14 cellular contexts compared by ENCODE assay signal in the genomic region with DNA sequence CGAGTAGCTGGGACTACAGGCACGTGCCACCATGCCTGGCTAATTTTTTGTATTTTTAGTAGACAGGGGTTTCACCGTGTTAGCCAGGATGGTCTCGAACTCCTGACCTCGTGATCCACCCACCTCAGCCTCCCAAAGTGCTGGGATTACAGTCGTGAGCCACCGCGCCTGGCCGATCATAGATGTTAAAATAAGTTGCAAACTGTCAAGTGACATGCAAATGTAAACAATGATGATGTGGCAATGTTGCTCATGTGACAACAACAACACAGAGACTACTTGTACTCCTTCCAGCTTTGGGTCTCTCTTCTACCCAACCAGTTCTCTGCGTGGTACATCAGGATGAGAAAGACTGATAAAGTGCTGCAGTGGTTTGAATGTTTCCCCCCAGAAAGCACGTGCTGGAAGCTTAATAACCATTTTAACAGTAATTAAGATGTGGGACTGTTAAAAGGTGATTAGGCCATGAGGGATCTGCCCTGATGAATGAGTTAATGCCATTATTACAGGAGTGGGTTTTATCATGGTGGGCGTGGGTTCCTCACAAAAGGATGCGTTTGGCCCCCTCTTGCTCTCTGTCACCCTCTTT.
DNase-seq lines count a peak whose midpoint lies in the region; ATAC-seq, FAIRE-seq and TF ChIP-seq lines count a peak whose summit lies in the region.
"Had no signal": no experiment of that assay in that cellular context is flagged by ENCODE, and none has a peak within 500 bp of the region (broad histone marks: within the 10 kb centered on the region; RNA-seq: fewer than 3 reads in every experiment).

No MANE protein-coding gene starts in this region.

- WGBS in K562 (ENCODE audit: insufficient coverage, low coverage, missing lambda C conversion rate), result 26% methylated on average over 13 of the region's 13 CpGs
- WGBS in psoas muscle, 3 donors, result 85 to 87% (median 86%) methylated on average over 13 of the region's 13 CpGs

- ATAC-seq in K562 (no peak), psoas muscle (peak in 1 of 4 donors; percentile 13), HG03354 (IDR thresholded peaks at IDR 0.05; ENCODE audit: poor library complexity, severe bottlenecking, unreplicated experiment) (no peak)
- ATAC-seq: Panc1 had no signal

- intact Hi-C loops in K562 (cut with micrococcal nuclease) (no loop called here), psoas muscle (cut with DNase I) (loop anchor here in 1 of 2 donors (5.0 kb wide), 1 partner anchor 47 kb away; no protein-coding TSS in a partner anchor)

- CTCF ChIA-PET in K562 (lab: Yijun Ruan, JAX; ENCODE audit: low intra/inter-chr PET ratio), result no interaction called here

- no peaks in the 10 kb centered on the region for H3K9me3 ChIP-seq in BLaER1 treated with 17β-estradiol and CSF1 and Interleukin-3, amounts not matched to agents 10 nM and 100 nM (replicated peaks in 1 of 11)
- H3K9me3 ChIP-seq in K562 (replicated peaks; ENCODE audit: control insufficient read depth, insufficient read depth, low read depth, low read length) (no peaks in the 10 kb centered on the region), psoas muscle (no peaks in the 10 kb centered on the region)

- peaks cover 37 to 53% (median 45%) of the 10 kb centered on the region in 10 experiments for H3K4me1 ChIP-seq in BLaER1 treated with 17β-estradiol and CSF1 and Interleukin-3, amounts not matched to agents 10 nM and 100 nM
- H3K4me1 ChIP-seq in K562 (replicated peaks in 1 of 2; ENCODE audit: control insufficient read depth in 2 of 2, insufficient read depth in 2 of 2, low read length in 2 of 2), result peaks cover 0 to 8% of the 10 kb centered on the region in 2 experiments; a peak in 3 of 5 replicates
- peaks cover 56% of the 10 kb centered on the region for H3K4me1 ChIP-seq in psoas muscle

- H3K36me3 Mint-ChIP-seq in immature natural killer cell, result peaks cover 0 to 6% (median 3%) of the 10 kb centered on the region in 3 donors

- H2AFZ ChIP-seq in K562 (ENCODE audit: low read depth, low read length), result no peak overlapping the region

- peaks cover 0 to 3% (median 0%) of the 10 kb centered on the region in 3 donors for H3K27me3 Mint-ChIP-seq in immature natural killer cell (ENCODE audit: low read depth in 3 of 3)

- no peaks in the 10 kb centered on the region for H3K79me2 ChIP-seq in K562 (ENCODE audit: control insufficient read depth, insufficient read depth, low read length)

- no peak for FAIRE-seq in K562 (lab: Jason Lieb, UNC)

- peaks cover 0 to 21% (median 0%) of the 10 kb centered on the region in 11 experiments; a peak in 4 of 22 replicates for H3K36me3 ChIP-seq in BLaER1 treated with 17β-estradiol and CSF1 and Interleukin-3, amounts not matched to agents 10 nM and 100 nM
- H3K36me3 ChIP-seq in K562 (ENCODE audit: control insufficient read depth, insufficient read depth, low read length) (no peaks in the 10 kb centered on the region), psoas muscle (ENCODE audit: insufficient read depth in 1 of 2, low read depth in 1 of 2) (no peaks in the 10 kb centered on the region)

- no peak for TF ChIP-seq RAD21 in K562 (CRISPR knock-in tag; conservative IDR thresholded peaks at IDR 0.05 in 1 of 2, IDR thresholded peaks at IDR 0.05 in 1 of 2)

- H3K9me1 ChIP-seq in K562 (ENCODE audit: control insufficient read depth, insufficient read depth, low read length), result no peaks in the 10 kb centered on the region

- BruUV-seq in K562 (replicated peaks; lab: Mats Ljungman, UMichigan), result no TSS peak

- DNase-seq in K562 (ENCODE audit: extremely low read depth in 1 of 4, low spot score in 3 of 4) (no peak), psoas muscle (no peak), immature natural killer cell (no peak), NCI-H2081 (lab: John Stamatoyannopoulos, UW) (no peak)
- DNase-seq: H7, Karpas-422, NCI-H1930, NCI-H2171 treated with DMSO at 0.1 percent for 48 hours, NCI-H774, SHP77 had no signal

- H3K27ac ChIP-seq in 22Rv1, result peak overlapping the region; percentile 76
- H3K27ac ChIP-seq in BLaER1 treated with 17β-estradiol and CSF1 and Interleukin-3, amounts not matched to agents 10 nM and 100 nM, result peak overlapping the region in 9 of 11 experiments; percentile 2 to 39 (median 34); a peak in 11 of 22 replicates
- H3K27ac ChIP-seq in K562 (ENCODE audit: extremely low read depth, low read depth, low read length), result no peak overlapping the region
- H3K27ac ChIP-seq in psoas muscle, result peak overlapping the region; percentile 81

- H3K9me3 Mint-ChIP-seq in immature natural killer cell, result no peaks in the 10 kb centered on the region

- peaks cover 0 to 17% (median 0%) of the 10 kb centered on the region in 11 experiments; a peak in 2 of 22 replicates for H4K20me1 ChIP-seq in BLaER1 treated with 17β-estradiol and CSF1 and Interleukin-3, amounts not matched to agents 10 nM and 100 nM
- H4K20me1 ChIP-seq in K562 (replicated peaks; ENCODE audit: control insufficient read depth, insufficient read depth, low read length), result no peaks in the 10 kb centered on the region; the same call in 1 of the 2 replicates

- no peak overlapping the region for H3K27ac Mint-ChIP-seq in immature natural killer cell

- no peak overlapping the region for H3K9ac ChIP-seq in BLaER1 treated with 17β-estradiol and CSF1 and Interleukin-3, amounts not matched to agents 10 nM and 100 nM
- H3K9ac ChIP-seq in K562 (ENCODE audit: insufficient read depth in 1 of 2, low read depth in 2 of 2, low read length in 2 of 2), result no peak overlapping the region

- H3K4me3 Mint-ChIP-seq in immature natural killer cell, result no peak overlapping the region

- no peak overlapping the region for H3K4me3 ChIP-seq in BLaER1 treated with 17β-estradiol and CSF1 and Interleukin-3, amounts not matched to agents 10 nM and 100 nM
- no peak overlapping the region for H3K4me3 ChIP-seq in K562
- peak overlapping the region; percentile 50 for H3K4me3 ChIP-seq in psoas muscle

- TF ChIP-seq EP300 in K562 (IDR thresholded peaks at IDR 0.05; ENCODE audit: low read length), result no peak

- H3K27me3 ChIP-seq in BLaER1 treated with 17β-estradiol and CSF1 and Interleukin-3, amounts not matched to agents 10 nM and 100 nM, result no peaks in the 10 kb centered on the region
- no peaks in the 10 kb centered on the region for H3K27me3 ChIP-seq in K562 (ENCODE audit: control insufficient read depth in 2 of 2, insufficient read depth in 2 of 2, low read length in 2 of 2)
- H3K27me3 ChIP-seq in psoas muscle (ENCODE audit: insufficient read depth in 3 of 3, low read length in 2 of 3), result no peaks in the 10 kb centered on the region

- no peaks in the 10 kb centered on the region for H3K4me1 Mint-ChIP-seq in immature natural killer cell

- in situ Hi-C loops in K562 (cut with MboI), result no loop called here

- no peak for TF ChIP-seq POLR2A in K562 (conservative IDR thresholded peaks at IDR 0.05)

- peak overlapping the region; percentile 39 to 72 (median 63) for H3K4me2 ChIP-seq in BLaER1 treated with 17β-estradiol and CSF1 and Interleukin-3, amounts not matched to agents 10 nM and 100 nM
- H3K4me2 ChIP-seq in K562 (ENCODE audit: insufficient read depth, low read length), result no peak overlapping the region

- POLR2A ChIA-PET in K562 (lab: Yijun Ruan, JAX), result interaction anchor here (0.7 to 1.5 kb wide), 3 partner anchors 10 to 57 kb away, joined by 3 to 4 read pairs (median 3); no protein-coding TSS in a partner anchor

- TF ChIP-seq CTCF in 22Rv1 (IDR thresholded peaks at IDR 0.05), result no peak
- no peak for TF ChIP-seq CTCF in K562 (IDR thresholded peaks at IDR 0.05 in 2 of 3, conservative IDR thresholded peaks at IDR 0.05 in 1 of 3; ENCODE audit: insufficient read depth in 2 of 3, low read depth in 1 of 3, low read length in 3 of 3)
- TF ChIP-seq CTCF in psoas muscle (IDR thresholded peaks at IDR 0.05), result no peak

TF ChIP-seq in K562, 482 proteins besides CTCF, POLR2A, EP300 and RAD21 (continues in another document):
- no peak for TF ChIP-seq ZNF140 (CRISPR knock-in tag; IDR thresholded peaks at IDR 0.05)
- no peak for TF ChIP-seq HDAC3 (IDR thresholded peaks at IDR 0.05; ENCODE audit: borderline replicate concordance, partially characterized antibody)
- TF ChIP-seq PKNOX1 (IDR thresholded peaks at IDR 0.05), result peak; percentile 50
- no peak for TF ChIP-seq CBFB (CRISPR knock-in tag; IDR thresholded peaks at IDR 0.05)
- peak; percentile 45 to 76; a peak in 2 of 4 replicates for TF ChIP-seq FOXK2 (conservative IDR thresholded peaks at IDR 0.05 in 1 of 2, IDR thresholded peaks at IDR 0.05 in 1 of 2; ENCODE audit: low read depth in 2 of 2)
- TF ChIP-seq, protein P1, sequence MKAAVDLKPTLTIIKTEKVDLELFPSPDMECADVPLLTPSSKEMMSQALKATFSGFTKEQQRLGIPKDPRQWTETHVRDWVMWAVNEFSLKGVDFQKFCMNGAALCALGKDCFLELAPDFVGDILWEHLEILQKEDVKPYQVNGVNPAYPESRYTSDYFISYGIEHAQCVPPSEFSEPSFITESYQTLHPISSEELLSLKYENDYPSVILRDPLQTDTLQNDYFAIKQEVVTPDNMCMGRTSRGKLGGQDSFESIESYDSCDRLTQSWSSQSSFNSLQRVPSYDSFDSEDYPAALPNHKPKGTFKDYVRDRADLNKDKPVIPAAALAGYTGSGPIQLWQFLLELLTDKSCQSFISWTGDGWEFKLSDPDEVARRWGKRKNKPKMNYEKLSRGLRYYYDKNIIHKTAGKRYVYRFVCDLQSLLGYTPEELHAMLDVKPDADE (conservative IDR thresholded peaks at IDR 0.05; ENCODE audit: control insufficient read depth, low read depth, low read length), result no peak
- TF ChIP-seq BMI1 (IDR thresholded peaks at IDR 0.05; ENCODE audit: low read length), result no peak
- no peak for TF ChIP-seq KDM5B (IDR thresholded peaks at IDR 0.05; ENCODE audit: insufficient replicate concordance, low read depth, low read length)
- no peak for TF ChIP-seq ZNF79 (CRISPR knock-in tag; IDR thresholded peaks at IDR 0.05; ENCODE audit: low read depth)
- TF ChIP-seq ZNF589 (CRISPR knock-in tag; IDR thresholded peaks at IDR 0.05; ENCODE audit: low read depth), result no peak
- no peak for TF ChIP-seq ERF (CRISPR knock-in tag; IDR thresholded peaks at IDR 0.05)
- TF ChIP-seq TEAD2 (tag; IDR thresholded peaks at IDR 0.05), result no peak
- no peak for TF ChIP-seq CBX8 (IDR thresholded peaks at IDR 0.05; ENCODE audit: borderline replicate concordance, extremely low read depth, low read depth, low read length, poor library complexity, severe bottlenecking)
